Comparison of ENCODE assay signal across 17 cellular contexts in genomic region chr9:134288731-134289130, GRCh38. TPM values are rescaled to one million over a fixed set of nuclear protein-coding genes. Genes with fewer than 3 reads are reported as not detected.
DNase-seq lines count a peak whose midpoint lies in the region; ATAC-seq and TF ChIP-seq lines count a peak whose summit lies in the region.
"Had no signal": no experiment of that assay in that cellular context is flagged by ENCODE, and none has a peak within 500 bp of the region (broad histone marks: within the 10 kb centered on the region; RNA-seq: fewer than 3 reads in every experiment).

No MANE protein-coding gene starts in this region.

- no peak overlapping the region for H3K27ac ChIP-seq in BLaER1 treated with 17β-estradiol and CSF1 and Interleukin-3, amounts not matched to agents 10 nM and 100 nM
- H3K27ac ChIP-seq in osteoblast (ENCODE audit: low read depth, low read length) (no peak overlapping the region), uterus (no peak overlapping the region)
- H3K27ac ChIP-seq: Peyer's patch had no signal

- H3K36me3 Mint-ChIP-seq in activated CD8-positive, alpha-beta T cell treated with anti-CD3 and anti-CD28 coated beads for 36 hours (ENCODE audit: low read depth), result no peaks in the 10 kb centered on the region

- no peaks in the 10 kb centered on the region for H3K4me1 Mint-ChIP-seq in activated CD8-positive, alpha-beta T cell treated with anti-CD3 and anti-CD28 coated beads for 36 hours (ENCODE audit: low read depth)

- H3K4me3 Mint-ChIP-seq in activated CD8-positive, alpha-beta T cell treated with anti-CD3 and anti-CD28 coated beads for 36 hours, result no peak overlapping the region

- H3K4me3 ChIP-seq in BLaER1 treated with 17β-estradiol and CSF1 and Interleukin-3, amounts not matched to agents 10 nM and 100 nM, result no peak overlapping the region
- H3K4me3 ChIP-seq in H7 (ENCODE audit: insufficient read depth, low read depth, low read length) (no peak overlapping the region), osteoblast (ENCODE audit: insufficient read depth, low read length) (no peak overlapping the region), uterus (no peak overlapping the region)
- H3K4me3 ChIP-seq: MG63, Peyer's patch had no signal

- POLR2A ChIA-PET in activated CD8-positive, alpha-beta T cell treated with anti-CD3 and anti-CD28 coated beads for 36 hours (lab: Charles Lee), result no interaction called here

- ATAC-seq in left ventricle myocardium superior (no peak), HG03521 (IDR thresholded peaks at IDR 0.05; ENCODE audit: unreplicated experiment) (no peak)
- ATAC-seq in activated CD8-positive, alpha-beta T cell treated with anti-CD3 and anti-CD28 coated beads for 36 hours, result no peak

- no peak overlapping the region for H3K9ac ChIP-seq in BLaER1 treated with 17β-estradiol and CSF1 and Interleukin-3, amounts not matched to agents 10 nM and 100 nM
- H3K9ac ChIP-seq: SK-N-SH had no signal

- TF ChIP-seq POLR2A in uterus (IDR thresholded peaks at IDR 0.05), result no peak

- H3K9me3 Mint-ChIP-seq in activated CD8-positive, alpha-beta T cell treated with anti-CD3 and anti-CD28 coated beads for 36 hours, result no peaks in the 10 kb centered on the region

- intact Hi-C loops in left ventricle myocardium superior (cut with micrococcal nuclease), result no loop called here
- intact Hi-C loops in activated CD8-positive, alpha-beta T cell treated with anti-CD3 and anti-CD28 coated beads for 36 hours (cut with micrococcal nuclease), result no loop called here
- intact Hi-C loops in uterus (cut with DNase I; ENCODE audit: low total_unique reads), result no loop called here

- no peaks in the 10 kb centered on the region for H3K36me3 ChIP-seq in BLaER1 treated with 17β-estradiol and CSF1 and Interleukin-3, amounts not matched to agents 10 nM and 100 nM
- H3K36me3 ChIP-seq in H7 (replicated peaks; ENCODE audit: control insufficient read depth, insufficient read depth, low read length) (no peaks in the 10 kb centered on the region), osteoblast (ENCODE audit: insufficient read depth, low read length) (no peaks in the 10 kb centered on the region), uterus (no peaks in the 10 kb centered on the region)
- H3K36me3 ChIP-seq: MG63, Peyer's patch had no signal

- peaks cover 2% of the 10 kb centered on the region for H3K27me3 Mint-ChIP-seq in activated CD8-positive, alpha-beta T cell treated with anti-CD3 and anti-CD28 coated beads for 36 hours

- TF ChIP-seq CTCF in osteoblast (IDR thresholded peaks at IDR 0.05; ENCODE audit: extremely low read depth, low read depth, low read length) (no peak), uterus (IDR thresholded peaks at IDR 0.05) (no peak)
- no peak for TF ChIP-seq CTCF in activated CD8-positive, alpha-beta T cell treated with anti-CD3 and anti-CD28 coated beads for 36 hours (IDR thresholded peaks at IDR 0.05)

- no peak overlapping the region for H3K27ac Mint-ChIP-seq in activated CD8-positive, alpha-beta T cell treated with anti-CD3 and anti-CD28 coated beads for 36 hours

- peak; percentile 48 for DNase-seq in H7
- peak; percentile 11 for DNase-seq in left ventricle myocardium superior
- peak; percentile 36 for DNase-seq in osteoblast (ENCODE audit: insufficient read length, low spot score, missing footprints)
- DNase-seq in activated CD8-positive, alpha-beta T cell treated with anti-CD3 and anti-CD28 coated beads for 36 hours, result no peak
- no peak for DNase-seq in uterus
- DNase-seq: DMS153, DND-41, KBM-7, MG63, NCI-H1694, NCI-H2029 treated with DMSO at 0.1 percent for 48 hours, NCI-H446 treated with DMSO at 0.1 percent for 48 hours, Peyer's patch, SW 1271 had no signal

- H2AFZ ChIP-seq in osteoblast (ENCODE audit: low read length), result no peak overlapping the region

- H4K20me1 ChIP-seq in BLaER1 treated with 17β-estradiol and CSF1 and Interleukin-3, amounts not matched to agents 10 nM and 100 nM, result no peaks in the 10 kb centered on the region
- no peaks in the 10 kb centered on the region for H4K20me1 ChIP-seq in osteoblast (ENCODE audit: insufficient read depth, low read length)

- H3K79me2 ChIP-seq in osteoblast (ENCODE audit: insufficient read depth, low read length), result no peaks in the 10 kb centered on the region

- H3K4me2 ChIP-seq in BLaER1 treated with 17β-estradiol and CSF1 and Interleukin-3, amounts not matched to agents 10 nM and 100 nM, result peak overlapping the region in 7 of 11 experiments; percentile 62 to 91 (median 89); a peak in 14 of 22 replicates
- no peak overlapping the region for H3K4me2 ChIP-seq in osteoblast (ENCODE audit: insufficient read depth, low read length)
- H3K4me2 ChIP-seq: SK-N-SH had no signal

- H3K9me3 ChIP-seq in BLaER1 treated with 17β-estradiol and CSF1 and Interleukin-3, amounts not matched to agents 10 nM and 100 nM (replicated peaks in 1 of 11), result no peaks in the 10 kb centered on the region
- H3K9me3 ChIP-seq in osteoblast (ENCODE audit: low read depth, low read length) (no peaks in the 10 kb centered on the region), uterus (no peaks in the 10 kb centered on the region)
- H3K9me3 ChIP-seq: MG63, Peyer's patch, SK-N-SH had no signal

- CTCF ChIA-PET in activated CD8-positive, alpha-beta T cell treated with anti-CD3 and anti-CD28 coated beads for 36 hours (lab: Charles Lee), result no interaction called here

- peaks cover 27 to 98% (median 91%) of the 10 kb centered on the region in 10 experiments for H3K4me1 ChIP-seq in BLaER1 treated with 17β-estradiol and CSF1 and Interleukin-3, amounts not matched to agents 10 nM and 100 nM
- no peaks in the 10 kb centered on the region for H3K4me1 ChIP-seq in osteoblast (ENCODE audit: insufficient read depth, low read length)
- H3K4me1 ChIP-seq in uterus, result peaks cover 0 to 8% of the 10 kb centered on the region in 2 donors

- H3K27me3 ChIP-seq in BLaER1 treated with 17β-estradiol and CSF1 and Interleukin-3, amounts not matched to agents 10 nM and 100 nM, result peaks cover 0 to 19% (median 0%) of the 10 kb centered on the region in 11 experiments; a peak in 4 of 22 replicates
- H3K27me3 ChIP-seq in H7 (ENCODE audit: control insufficient read depth, insufficient read depth, low read length) (no peaks in the 10 kb centered on the region), osteoblast (ENCODE audit: insufficient read depth, low read length) (peaks cover 4% of the 10 kb centered on the region), uterus (no peaks in the 10 kb centered on the region)
- H3K27me3 ChIP-seq: MG63, Peyer's patch had no signal

RNA-seq across cellular contexts. Expression of gene RXRA, which starts 37.5 kb away (rescaled TPM):
- total RNA-seq in H7 (2014; rRNA removed; shearing (Covaris generic)), result 17.7 and 23.2 TPM in 2 replicates
- total RNA-seq in left ventricle myocardium superior, result 90.8 TPM
- total RNA-seq in osteoblast, result 25.3 and 26.4 TPM in 2 replicates
- 10 to 100 TPM; 23.2 to 23.8 TPM for total RNA-seq in activated CD8-positive, alpha-beta T cell treated with anti-CD3 and anti-CD28 coated beads for 36 hours
- 10 to 100 TPM; 17.1 to 84.6 (median 24.0) TPM for total RNA-seq in uterus

Comparison
In these comparisons a context has a peak if more than half of its experiments do, and no peak if none do; other contexts are left out.
1. DNase-seq: peak in H7 (single experiment), left ventricle myocardium superior (single experiment) and osteoblast (single experiment); none in activated CD8-positive, alpha-beta T cell treated with anti-CD3 and anti-CD28 coated beads for 36 hours (single experiment) and uterus (0 of 2).